In the genomic region with DNA sequence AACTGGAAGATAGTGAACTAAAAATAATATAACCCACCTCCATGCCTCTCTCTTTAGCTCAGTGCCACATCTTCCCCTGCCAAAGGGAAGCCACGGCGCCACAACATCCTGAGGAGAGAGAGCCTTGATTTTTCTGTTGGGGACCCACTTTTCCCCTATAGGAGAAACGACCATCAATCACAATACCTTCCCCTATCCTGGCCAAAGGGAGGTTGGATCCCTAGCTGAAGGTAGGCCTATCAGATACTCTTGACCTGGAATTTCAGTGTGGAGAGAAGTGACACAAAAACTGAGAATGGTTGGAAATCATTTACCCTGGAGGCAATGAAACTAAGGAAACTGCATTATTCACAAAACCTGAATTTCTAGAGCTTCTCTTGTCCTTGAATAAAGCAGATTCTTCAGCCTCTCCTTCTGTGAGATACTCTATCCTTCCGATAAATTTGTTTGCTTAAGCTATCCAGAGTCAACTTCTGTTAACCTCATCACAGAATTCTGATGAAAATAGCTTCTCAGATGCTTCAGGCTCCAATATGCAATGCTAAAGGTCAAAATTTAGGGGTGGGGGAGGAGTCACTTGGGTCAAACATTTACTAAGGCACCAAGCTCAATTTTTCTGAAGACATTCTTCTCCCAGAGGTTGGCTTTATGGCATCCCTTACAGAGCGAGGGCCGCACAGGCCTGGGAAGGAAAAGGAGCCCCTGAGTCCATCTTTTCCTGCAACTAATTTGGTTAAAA, we compare ENCODE assay signal across 11 cellular contexts.
"Had no signal": no experiment of that assay in that cellular context is flagged by ENCODE, and none has a peak within 500 bp of the region (broad histone marks: within the 10 kb centered on the region; RNA-seq: fewer than 3 reads in every experiment).

No MANE protein-coding gene starts in this region.

- H3K9me3 Mint-ChIP-seq: activated T-helper 17 cell treated with anti-CD3 and anti-CD28 coated beads, Interleukin-2, amount 50 U/mL, for 72 hours; memory B cell; stimulated activated effector memory CD8-positive, alpha-beta T cell treated with anti-CD3 and anti-CD28 coated beads, Interleukin-12 subunit alpha, Interleukin-12 subunit beta, amount 100 ng/mL, for 72 hours had no signal

- H3K27ac Mint-ChIP-seq: activated T-helper 17 cell treated with anti-CD3 and anti-CD28 coated beads, Interleukin-2, amount 50 U/mL, for 72 hours; memory B cell; stimulated activated effector memory CD8-positive, alpha-beta T cell treated with anti-CD3 and anti-CD28 coated beads, Interleukin-12 subunit alpha, Interleukin-12 subunit beta, amount 100 ng/mL, for 72 hours had no signal

- ATAC-seq: activated CD4-positive, CD25-positive, alpha-beta regulatory T cell treated with anti-CD3 and anti-CD28 coated beads, Interleukin-2, amount 50 U/mL, for 24 hours; activated T-helper 17 cell treated with anti-CD3 and anti-CD28 coated beads, Interleukin-2, amount 50 U/mL, for 72 hours; stimulated activated effector memory CD8-positive, alpha-beta T cell treated with anti-CD3 and anti-CD28 coated beads, Interleukin-12 subunit alpha, Interleukin-12 subunit beta, amount 100 ng/mL, for 72 hours had no signal

- H3K36me3 Mint-ChIP-seq: memory B cell; stimulated activated effector memory CD8-positive, alpha-beta T cell treated with anti-CD3 and anti-CD28 coated beads, Interleukin-12 subunit alpha, Interleukin-12 subunit beta, amount 100 ng/mL, for 72 hours had no signal

- DNase-seq: activated CD4-positive, alpha-beta T cell treated with anti-CD3 and anti-CD28 coated beads, Interleukin-2, amount 50 U/mL, for 48 hours; activated naive CD4-positive, alpha-beta T cell treated with Interleukin-2 at 50 U/mL for 16 hours; heart right ventricle; left ventricle myocardium inferior; ovary; SW 1271; uterus had no signal

- H3K4me3 Mint-ChIP-seq: activated T-helper 17 cell treated with anti-CD3 and anti-CD28 coated beads, Interleukin-2, amount 50 U/mL, for 72 hours; memory B cell; stimulated activated effector memory CD8-positive, alpha-beta T cell treated with anti-CD3 and anti-CD28 coated beads, Interleukin-12 subunit alpha, Interleukin-12 subunit beta, amount 100 ng/mL, for 72 hours had no signal

- H3K4me1 Mint-ChIP-seq: memory B cell had no signal

- H3K27me3 Mint-ChIP-seq: activated T-helper 17 cell treated with anti-CD3 and anti-CD28 coated beads, Interleukin-2, amount 50 U/mL, for 72 hours; memory B cell had no signal
